Comparison of ENCODE assay signal across 29 cellular contexts in the genomic region with DNA sequence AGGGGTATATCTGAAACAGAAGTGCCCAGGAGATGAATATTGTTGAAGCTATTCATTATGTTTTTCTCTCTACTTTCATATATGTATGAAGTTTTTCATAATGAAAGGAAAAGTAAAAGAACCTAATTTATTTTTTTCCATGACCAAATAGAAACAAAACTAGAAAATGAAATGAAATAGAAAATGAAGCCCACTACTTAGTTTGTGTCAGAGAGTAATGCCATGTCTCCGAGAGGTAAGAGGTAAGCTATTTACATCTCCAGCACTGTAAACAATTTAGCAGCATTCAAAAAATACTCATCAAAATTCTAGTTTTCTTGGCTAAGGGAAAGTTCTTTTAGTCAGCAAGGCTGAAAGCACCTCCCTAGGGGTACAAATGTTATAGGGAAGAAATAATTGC.
"Had no signal": no experiment of that assay in that cellular context is flagged by ENCODE, and none has a peak within 500 bp of the region (broad histone marks: within the 10 kb centered on the region; RNA-seq: fewer than 3 reads in every experiment).

No MANE protein-coding gene starts in this region.

- H3K27ac ChIP-seq: ascending aorta, body of pancreas, SK-N-MC had no signal

- H3K4me3 Mint-ChIP-seq: activated B cell treated with CpG ODN at 0.5 μM for 24 hours; activated CD4-positive, alpha-beta T cell treated with anti-CD3 and anti-CD28 coated beads, Interleukin-2, amount 10 ng/mL, durations not matched to agents 24 days and 14 days; activated CD8-positive, alpha-beta memory T cell treated with anti-CD3 and anti-CD28 coated beads, Interleukin-2, amount 10 ng/mL, durations not matched to agents 7 days and 5 days; activated naive CD4-positive, alpha-beta T cell treated with anti-CD3 and anti-CD28 coated beads, Interleukin-2, amount 50 U/mL, for 24 hours; activated T-cell treated with anti-CD3 and anti-CD28 coated beads, Interleukin-2, amount 50 U/mL, for 24 hours; activated T-helper 1 cell treated with anti-CD3 and anti-CD28 coated beads, Interleukin-12 subunit alpha, Interleukin-12 subunit beta, Interleukin-2, Interleukin-4 antibody, amounts not matched to agents 30 ng/mL and 10 ng/mL and 1 ng/mL, durations not matched to agents 14 hours and 24 hours and 36 hours; T-cell had no signal

- H3K4me1 ChIP-seq: ascending aorta, body of pancreas had no signal

- H3K36me3 ChIP-seq: ascending aorta had no signal

- H3K4me1 Mint-ChIP-seq: activated B cell treated with CpG ODN at 0.5 μM for 24 hours; activated CD4-positive, alpha-beta T cell treated with anti-CD3 and anti-CD28 coated beads, Interleukin-2, amount 10 ng/mL, durations not matched to agents 24 days and 14 days; activated CD8-positive, alpha-beta memory T cell treated with anti-CD3 and anti-CD28 coated beads, Interleukin-2, amount 10 ng/mL, durations not matched to agents 7 days and 5 days; activated naive CD4-positive, alpha-beta T cell treated with anti-CD3 and anti-CD28 coated beads, Interleukin-2, amount 50 U/mL, for 24 hours; T-cell had no signal

- H3K36me3 Mint-ChIP-seq: activated CD8-positive, alpha-beta memory T cell treated with anti-CD3 and anti-CD28 coated beads, Interleukin-2, amount 10 ng/mL, durations not matched to agents 7 days and 5 days; activated naive CD4-positive, alpha-beta T cell treated with anti-CD3 and anti-CD28 coated beads, Interleukin-2, amount 50 U/mL, for 24 hours; T-cell had no signal

- H3K27me3 ChIP-seq: ascending aorta, body of pancreas had no signal

- ATAC-seq: activated CD8-positive, alpha-beta memory T cell treated with anti-CD3 and anti-CD28 coated beads, Interleukin-2, amount 10 ng/mL, durations not matched to agents 7 days and 5 days; body of pancreas; Panc1; Right ventricle myocardium inferior; T-cell had no signal

- DNase-seq: activated B cell treated with CpG ODN at 0.5 μM for 24 hours; activated CD4-positive, alpha-beta T cell treated with anti-CD3 and anti-CD28 coated beads for 1 hour; activated CD4-positive, alpha-beta T cell treated with anti-CD3 and anti-CD28 coated beads, Interleukin-2, amount 10 ng/mL, durations not matched to agents 24 days and 14 days; activated CD4-positive, alpha-beta T cell treated with anti-CD3 and anti-CD28 coated beads, Interleukin-2, amount 50 U/mL, for 48 hours; activated CD8-positive, alpha-beta memory T cell treated with anti-CD3 and anti-CD28 coated beads, Interleukin-2, amount 10 ng/mL, durations not matched to agents 7 days and 5 days; activated effector memory CD4-positive, alpha-beta T cell treated with Interleukin-2 at 50 U/mL for 16 hours; activated naive CD4-positive, alpha-beta T cell; activated T-cell treated with anti-CD3 and anti-CD28 coated beads, Interleukin-2, amount 50 U/mL, for 24 hours; body of pancreas; central memory CD4-positive, alpha-beta T cell; cortex of kidney; NCI-H1105; NCI-H1436; NCI-H187; NCI-H2081; NCI-H510A treated with DMSO at 0.1 percent for 48 hours; NCI-H69; NK-92 treated with Interleukin-12 subunit alpha and Interleukin-12 subunit beta, amount 100 ng/mL, for 24 hours; OCI-M1; RPMI8226; T-cell; T-helper 2 cell; T1000 had no signal

- H3K9me3 ChIP-seq: ascending aorta, body of pancreas had no signal

- H3K27me3 Mint-ChIP-seq: activated B cell treated with CpG ODN at 0.5 μM for 24 hours; activated CD4-positive, alpha-beta T cell treated with anti-CD3 and anti-CD28 coated beads, Interleukin-2, amount 10 ng/mL, durations not matched to agents 24 days and 14 days; activated CD8-positive, alpha-beta memory T cell treated with anti-CD3 and anti-CD28 coated beads, Interleukin-2, amount 10 ng/mL, durations not matched to agents 7 days and 5 days; activated naive CD4-positive, alpha-beta T cell treated with anti-CD3 and anti-CD28 coated beads, Interleukin-2, amount 50 U/mL, for 24 hours; activated T-cell treated with anti-CD3 and anti-CD28 coated beads, Interleukin-2, amount 50 U/mL, for 24 hours; T-cell had no signal

- H3K27ac Mint-ChIP-seq: activated B cell treated with CpG ODN at 0.5 μM for 24 hours; activated CD4-positive, alpha-beta T cell treated with anti-CD3 and anti-CD28 coated beads, Interleukin-2, amount 10 ng/mL, durations not matched to agents 24 days and 14 days; activated CD8-positive, alpha-beta memory T cell treated with anti-CD3 and anti-CD28 coated beads, Interleukin-2, amount 10 ng/mL, durations not matched to agents 7 days and 5 days; activated naive CD4-positive, alpha-beta T cell treated with anti-CD3 and anti-CD28 coated beads, Interleukin-2, amount 50 U/mL, for 24 hours; activated T-cell treated with anti-CD3 and anti-CD28 coated beads, Interleukin-2, amount 50 U/mL, for 24 hours; activated T-helper 1 cell treated with anti-CD3 and anti-CD28 coated beads, Interleukin-12 subunit alpha, Interleukin-12 subunit beta, Interleukin-2, Interleukin-4 antibody, amounts not matched to agents 30 ng/mL and 10 ng/mL and 1 ng/mL, durations not matched to agents 14 hours and 24 hours and 36 hours; T-cell had no signal

- H3K9me3 Mint-ChIP-seq: activated B cell treated with CpG ODN at 0.5 μM for 24 hours; activated CD4-positive, alpha-beta T cell treated with anti-CD3 and anti-CD28 coated beads, Interleukin-2, amount 10 ng/mL, durations not matched to agents 24 days and 14 days; activated naive CD4-positive, alpha-beta T cell treated with anti-CD3 and anti-CD28 coated beads, Interleukin-2, amount 50 U/mL, for 24 hours; activated T-helper 1 cell treated with anti-CD3 and anti-CD28 coated beads, Interleukin-12 subunit alpha, Interleukin-12 subunit beta, Interleukin-2, Interleukin-4 antibody, amounts not matched to agents 30 ng/mL and 10 ng/mL and 1 ng/mL, durations not matched to agents 14 hours and 24 hours and 36 hours had no signal

- H3K4me3 ChIP-seq: ascending aorta, body of pancreas, SK-N-MC had no signal
